ENCODE assay signal across 9 cellular contexts in the genomic region with DNA sequence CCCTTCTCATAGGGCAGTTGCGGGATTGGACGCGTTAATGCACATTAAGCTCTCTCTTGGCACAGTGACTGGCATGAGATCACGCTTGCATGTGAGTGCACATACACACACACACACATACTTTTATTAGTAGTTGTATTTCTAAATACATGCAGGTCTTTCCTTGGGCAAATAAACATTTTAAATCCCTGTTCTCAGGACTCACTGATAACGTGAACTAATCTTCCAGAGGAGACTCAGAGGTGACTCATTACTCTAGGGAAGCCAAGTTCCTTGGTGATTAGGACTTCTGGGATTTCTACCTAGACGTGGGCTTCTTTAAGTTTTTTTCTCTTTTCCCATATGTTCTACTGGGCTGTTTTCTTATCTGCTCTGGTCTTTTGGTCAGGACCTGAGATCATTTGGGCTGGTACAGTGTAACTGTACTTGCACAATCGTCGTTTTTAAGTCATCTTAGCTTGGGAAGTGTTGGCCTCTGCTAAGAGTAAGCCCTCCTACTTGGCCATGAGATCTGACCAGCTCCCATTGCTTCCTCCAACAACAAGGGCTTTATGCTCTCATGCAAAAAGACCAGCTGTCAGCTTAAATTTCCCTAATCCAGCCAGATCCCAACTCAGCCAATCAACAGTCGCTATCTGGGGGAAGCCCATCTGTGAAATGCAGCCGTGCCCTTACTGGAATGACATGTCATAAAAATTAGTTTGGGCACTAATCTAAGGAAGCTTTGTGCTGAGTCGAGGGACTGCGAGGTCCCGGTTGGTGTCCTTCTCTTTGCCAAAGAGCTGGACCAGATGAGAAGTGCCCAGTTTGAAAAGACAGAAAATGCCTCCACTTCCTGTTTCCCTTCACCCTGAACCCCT.
DNase-seq lines count a peak whose midpoint lies in the region; ATAC-seq and TF ChIP-seq lines count a peak whose summit lies in the region.
"Had no signal": no experiment of that assay in that cellular context is flagged by ENCODE, and none has a peak within 500 bp of the region (broad histone marks: within the 10 kb centered on the region; RNA-seq: fewer than 3 reads in every experiment).

No MANE protein-coding gene starts in this region.

- no peaks in the 10 kb centered on the region for H3K36me3 ChIP-seq in PC-3 (ENCODE audit: low read depth, low read length)
- H3K36me3 ChIP-seq in effector memory CD4-positive, alpha-beta T cell (ENCODE audit: control insufficient read depth, insufficient read depth, low read length), result no peaks in the 10 kb centered on the region

- H3K9ac ChIP-seq in PC-3 (ENCODE audit: low read length), result no peak overlapping the region

- BruUV-seq in PC-3 (replicated peaks; lab: Mats Ljungman, UMichigan), result no TSS peak

- DNase-seq in EL (peak; percentile 78), PC-3 (peak; percentile 65), fibroblast of mammary gland (ENCODE audit: low read depth) (peak; percentile 82), putamen (ENCODE audit: low spot score) (peak; percentile 68), GM19238 (ENCODE audit: insufficient read length, low spot score) (no peak), NOMO-1 treated with DMSO at 0.1 percent for 48 hours (lab: John Stamatoyannopoulos, UW; ENCODE audit: unreplicated experiment) (no peak)
- no peak for DNase-seq in effector memory CD4-positive, alpha-beta T cell
- DNase-seq: activated CD8-positive, alpha-beta memory T cell treated with anti-CD3 and anti-CD28 coated beads for 24 hours had no signal

- no peak overlapping the region for H3K4me2 ChIP-seq in PC-3 (ENCODE audit: low read length)

- intact Hi-C loops in PC-3 (cut with micrococcal nuclease), result no loop called here

- H3K9me3 ChIP-seq in PC-3 (ENCODE audit: low read length), result no peaks in the 10 kb centered on the region
- no peaks in the 10 kb centered on the region for H3K9me3 ChIP-seq in effector memory CD4-positive, alpha-beta T cell (ENCODE audit: control insufficient read depth, low read length)

- CTCF ChIA-PET in PC-3 (lab: Charles Lee), result interaction anchor here (0.6 kb wide), 1 partner anchor 60 kb away, joined by 8 read pairs; no protein-coding TSS in a partner anchor

- no peaks in the 10 kb centered on the region for H4K20me1 ChIP-seq in PC-3 (ENCODE audit: low read length)

- H3K27ac ChIP-seq in PC-3 (ENCODE audit: low read length), result 0 out of 2 replicates have a peak overlapping the region, but pooled peaks have one; percentile 17
- H3K27ac ChIP-seq in effector memory CD4-positive, alpha-beta T cell (ENCODE audit: insufficient read depth, low read length, poor library complexity, severe bottlenecking), result no peak overlapping the region

- POLR2A ChIA-PET in PC-3 (lab: Charles Lee; ENCODE audit: unreplicated experiment), result no interaction called here

- no peaks in the 10 kb centered on the region for H3K79me2 ChIP-seq in PC-3 (ENCODE audit: low read length)

- H3K27me3 ChIP-seq in PC-3 (ENCODE audit: low read length), result no peaks in the 10 kb centered on the region
- no peaks in the 10 kb centered on the region for H3K27me3 ChIP-seq in effector memory CD4-positive, alpha-beta T cell (replicated peaks; ENCODE audit: control insufficient read depth, insufficient read depth, low read length, poor library complexity, severe bottlenecking)

- ATAC-seq in PC-3 (peak; percentile 56), GM19351 (IDR thresholded peaks at IDR 0.05; ENCODE audit: unreplicated experiment) (no peak)

- H3K4me3 ChIP-seq in PC-3 (ENCODE audit: low read length) (no peak overlapping the region), fibroblast of mammary gland (ENCODE audit: control insufficient read depth, low read depth, low read length) (no peak overlapping the region)
- no peak overlapping the region for H3K4me3 ChIP-seq in effector memory CD4-positive, alpha-beta T cell (ENCODE audit: insufficient read depth, low read depth, low read length, poor library complexity, severe bottlenecking)

- no peak overlapping the region for H2AFZ ChIP-seq in PC-3 (ENCODE audit: low read length)

- no peaks in the 10 kb centered on the region for H3K9me2 ChIP-seq in PC-3 (replicated peaks; ENCODE audit: low read length)

- no peak for TF ChIP-seq CTCF in PC-3 (conservative IDR thresholded peaks at IDR 0.05; ENCODE audit: low read depth, low read length)
- TF ChIP-seq CTCF in fibroblast of mammary gland (conservative IDR thresholded peaks at IDR 0.05; ENCODE audit: control insufficient read depth, insufficient read depth, low read depth, low read length), result no peak

- H3F3A ChIP-seq in PC-3 (ENCODE audit: low read length, unreplicated experiment), result no peaks in the 10 kb centered on the region

- peaks cover 7% of the 10 kb centered on the region; the same call in 1 of the 2 replicates for H3K4me1 ChIP-seq in PC-3 (ENCODE audit: insufficient read depth, low read length)
- H3K4me1 ChIP-seq in effector memory CD4-positive, alpha-beta T cell (ENCODE audit: control insufficient read depth, insufficient read depth, low read length, poor library complexity, severe bottlenecking), result no peaks in the 10 kb centered on the region

Comparison
In these comparisons a context has a peak if more than half of its experiments do, and no peak if none do; other contexts are left out.
1. DNase-seq: peak in EL (single experiment), PC-3 (single experiment), fibroblast of mammary gland (single experiment) and putamen (single experiment); none in effector memory CD4-positive, alpha-beta T cell (0 of 3), GM19238 (single experiment) and NOMO-1 treated with DMSO at 0.1 percent for 48 hours (single experiment).